In genomic region chr21:42921912-42922311, GRCh38 we compare ENCODE assay signal across 37 cellular contexts. TPM values are rescaled to one million over a fixed set of nuclear protein-coding genes. Genes with fewer than 3 reads are reported as not detected.
"Had no signal": no experiment of that assay in that cellular context is flagged by ENCODE, and none has a peak within 500 bp of the region (broad histone marks: within the 10 kb centered on the region; RNA-seq: fewer than 3 reads in every experiment).

No MANE protein-coding gene starts in this region.

- FAIRE-seq: islet of Langerhans had no signal

- ATAC-seq: heart right ventricle; left cardiac atrium; left lung; naive thymus-derived CD8-positive, alpha-beta T cell; sciatic nerve; stimulated activated effector memory CD8-positive, alpha-beta T cell treated with anti-CD3 and anti-CD28 coated beads, Interleukin-12 subunit alpha, Interleukin-12 subunit beta, amount 100 ng/mL, for 72 hours had no signal

- H3K36me3 ChIP-seq: colonic mucosa, esophagus muscularis mucosa, heart right ventricle, left lung, prostate gland, right atrium auricular region, stomach, thyroid gland had no signal

- H3K4me3 ChIP-seq: colonic mucosa, esophagus muscularis mucosa, heart right ventricle, left lung, prostate gland, right atrium auricular region, smooth muscle cell, stomach, thyroid gland had no signal

- H3K27me3 ChIP-seq: colonic mucosa, esophagus muscularis mucosa, heart right ventricle, left lung, right atrium auricular region, stomach, thyroid gland had no signal

- H3K9me3 ChIP-seq: colonic mucosa, esophagus muscularis mucosa, heart right ventricle, left lung, prostate gland, right atrium auricular region, stomach, thyroid gland had no signal

- H3K27ac ChIP-seq: colonic mucosa, epithelial cell of prostate, esophagus muscularis mucosa, heart right ventricle, left lung, prostate gland, right atrium auricular region, stomach, thyroid gland had no signal

- DNase-seq: colonic mucosa; effector CD8-positive, alpha-beta T cell; endodermal cell; foreskin melanocyte; glutamatergic neuron; heart right ventricle; hippocampal formation; left cardiac atrium; left lung; mesenchymal stem cell; naive thymus-derived CD8-positive, alpha-beta T cell; nephron progenitor cell; nucleus accumbens; stimulated activated CD4-positive, alpha-beta T cell treated with anti-CD3 and anti-CD28 coated beads, Interleukin-12 subunit alpha, Interleukin-12 subunit beta, amount 100 ng/mL, for 4 hours; stimulated activated CD4-positive, alpha-beta T cell treated with anti-CD3 and anti-CD28 coated beads, Interleukin-1b, Interleukin-23, amount 100 ng/mL, for 48 hours; stimulated activated CD4-positive, alpha-beta T cell treated with anti-CD3 and anti-CD28 coated beads, Interleukin-4, amount 100 ng/mL, for 24 hours; stimulated activated naive CD4-positive, alpha-beta T cell treated with Interleukin-2 at 50 U/mL for 16 hours; stomach; thyroid gland; trophoblast cell had no signal

- H3K4me1 ChIP-seq: colonic mucosa, prostate gland had no signal

- H3K4me2 ChIP-seq: smooth muscle cell had no signal

RNA-seq across cellular contexts. Expression of gene ERVH48-1, which starts 3.5 kb away (rescaled TPM):
- total RNA-seq: colonic mucosa, esophagus muscularis mucosa, fibroblast of lung, kidney epithelial cell, left cardiac atrium, left lung, lower leg skin, lung microvascular endothelial cell, myocyte, osteocyte, right atrium auricular region, sciatic nerve, subcutaneous adipose tissue, temporal lobe, urinary bladder had no signal
- polyA plus RNA-seq: stomach, urinary bladder had no signal
